In genomic region chr1:230270185-230270939, GRCh38 we compare ENCODE assay signal across 8 cellular contexts.
DNase-seq lines count a peak whose midpoint lies in the region; TF ChIP-seq lines count a peak whose summit lies in the region.

No MANE protein-coding gene starts in this region.

- WGBS in thyroid gland, 2 donors = 71 to 74% methylated on average over 9 of the region's 9 CpGs

- H3K4me3 ChIP-seq in GM12865 (ENCODE audit: low read depth, low read length) (no peak overlapping the region), HEK293 (ENCODE audit: low read depth, low read length) (no peak overlapping the region), thyroid gland (replicated peaks in 1 of 3) (no peak overlapping the region), MM.1S (ENCODE audit: low read length) (no peak overlapping the region)

- TF ChIP-seq CTCF in GM12865 (IDR thresholded peaks at IDR 0.05; ENCODE audit: insufficient read depth, low read depth, low read length, missing control alignments) (no peak), HEK293 (tag by site-specific recombination; IDR thresholded peaks at IDR 0.05) (no peak), thyroid gland (IDR thresholded peaks at IDR 0.05) (no peak), MM.1S (IDR thresholded peaks at IDR 0.05; ENCODE audit: low read length) (no peak)

- intact Hi-C loops in thyroid gland (cut with DNase I) = no loop called here

- POLR2A ChIA-PET in HEK293 (lab: Yijun Ruan, JAX) = no interaction called here

- no peaks in the 10 kb centered on the region for H3K79me2 ChIP-seq in MM.1S (ENCODE audit: low read length)

- H3K9me3 ChIP-seq in HEK293 (ENCODE audit: control insufficient read depth, insufficient read depth, low read depth, low read length) = no peaks in the 10 kb centered on the region
- no peaks in the 10 kb centered on the region for H3K9me3 ChIP-seq in thyroid gland
- H3K9me3 ChIP-seq in MM.1S (replicated peaks; ENCODE audit: insufficient read depth, low read length) = no peaks in the 10 kb centered on the region

- CTCF ChIA-PET in HEK293 (lab: Yijun Ruan, JAX) = interaction anchor here (0.6 to 1.2 kb wide), 9 partner anchors 18 to 755 kb away, joined by 3 to 4 read pairs (median 3); no protein-coding TSS in a partner anchor

- H3K4me2 ChIP-seq in MM.1S (ENCODE audit: low read depth, low read length) = no peak overlapping the region

- no peaks in the 10 kb centered on the region for H3K27me3 ChIP-seq in thyroid gland
- H3K27me3 ChIP-seq in MM.1S (replicated peaks; ENCODE audit: insufficient read depth, low read length) = no peaks in the 10 kb centered on the region

- H4K20me1 ChIP-seq in MM.1S (ENCODE audit: insufficient read depth, low read length) = no peaks in the 10 kb centered on the region

- H3K27ac ChIP-seq in HEK293 (ENCODE audit: extremely low read depth, low read depth, low read length) (peak overlapping the region; percentile 45; the same call in 1 of the 2 replicates), thyroid gland (peak overlapping the region in 2 of 3 donors; percentile 10 to 21), MM.1S (ENCODE audit: low read length) (no peak overlapping the region)

- no peak for TF ChIP-seq POLR2A in thyroid gland (IDR thresholded peaks at IDR 0.05)

- H3K4me1 ChIP-seq in HEK293 (ENCODE audit: control insufficient read depth, insufficient read depth, low read length) (peaks cover 12% of the 10 kb centered on the region), thyroid gland (peaks cover 0 to 14% of the 10 kb centered on the region in 2 donors), MM.1S (ENCODE audit: low read length) (no peaks in the 10 kb centered on the region)

- H2AFZ ChIP-seq in MM.1S (ENCODE audit: low read length) = no peak overlapping the region

- H3K9ac ChIP-seq in MM.1S (ENCODE audit: low read length) = no peak overlapping the region

- peaks cover 7 to 13% of the 10 kb centered on the region in 2 experiments for H3K36me3 ChIP-seq in HEK293 (ENCODE audit: control insufficient read depth in 2 of 2, insufficient read depth in 1 of 2, low read length in 2 of 2)
- H3K36me3 ChIP-seq in thyroid gland = peaks cover 0 to 9% of the 10 kb centered on the region in 2 donors
- H3K36me3 ChIP-seq in MM.1S (replicated peaks; ENCODE audit: insufficient read depth, low read length) = peaks cover 7% of the 10 kb centered on the region; the same call in 1 of the 2 replicates

- no peaks in the 10 kb centered on the region for H3K9me2 ChIP-seq in MM.1S (replicated peaks; ENCODE audit: insufficient read depth, low read length)

- H3F3A ChIP-seq in MM.1S (ENCODE audit: insufficient read depth, low read length) = no peaks in the 10 kb centered on the region

- DNase-seq in GM12865 (ENCODE audit: low read depth) (peak; percentile 67), NCI-H748 (lab: John Stamatoyannopoulos, UW; ENCODE audit: unreplicated experiment) (peak; percentile 95), dermis blood vessel endothelial cell (peak; percentile 59), thyroid gland (no peak), DMS53 treated with DMSO at 0.1 percent for 48 hours (lab: John Stamatoyannopoulos, UW; ENCODE audit: unreplicated experiment) (no peak), MM.1S (no peak), nucleus accumbens (lab: John Stamatoyannopoulos, UW) (no peak)

TF ChIP-seq in HEK293, 187 proteins besides CTCF, POLR2A, EP300 and RAD21:
- TF ChIP-seq TRIM28 (IDR thresholded peaks at IDR 0.05; ENCODE audit: borderline replicate concordance, low read length) (peak; percentile 20; the same call in 1 of the 2 replicates), ZNF174 (tag by site-specific recombination; IDR thresholded peaks at IDR 0.05) (no peak), ZNF639 (tag by site-specific recombination; IDR thresholded peaks at IDR 0.05) (no peak), PRDM6 (tag by site-specific recombination; IDR thresholded peaks at IDR 0.05) (peak; percentile 84; the same call in 1 of the 2 replicates), ZNF121 (tag by site-specific recombination; IDR thresholded peaks at IDR 0.05) (peak; percentile 98)

Comparison
In these comparisons a context has a peak if more than half of its experiments do, and no peak if none do; other contexts are left out.
1. DNase-seq: peak in GM12865 (single experiment), NCI-H748 (single experiment) and dermis blood vessel endothelial cell (single experiment); none in thyroid gland (0 of 2), DMS53 treated with DMSO at 0.1 percent for 48 hours (single experiment), MM.1S (single experiment) and nucleus accumbens (0 of 56).